30 cellular contexts compared by ENCODE assay signal in the genomic region with DNA sequence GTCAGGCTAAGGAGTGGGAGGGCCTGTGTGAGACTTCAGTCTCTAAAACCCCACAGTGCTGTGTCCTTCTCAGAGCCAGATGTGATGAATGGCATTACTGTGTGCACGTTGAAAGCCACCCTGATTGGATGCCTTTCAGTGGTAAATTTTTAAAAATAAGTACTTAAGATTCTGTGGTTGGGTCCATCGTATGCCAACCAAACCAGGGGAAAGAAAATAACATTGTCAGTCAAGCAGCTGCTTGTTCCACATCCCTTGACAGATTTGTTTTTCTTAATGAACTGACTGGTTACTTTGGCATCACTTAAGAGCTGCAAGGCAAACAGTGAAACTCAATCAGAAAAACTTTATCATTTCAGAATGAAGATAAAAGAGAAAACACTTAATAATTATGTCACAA.
"Had no signal": no experiment of that assay in that cellular context is flagged by ENCODE, and none has a peak within 500 bp of the region (broad histone marks: within the 10 kb centered on the region; RNA-seq: fewer than 3 reads in every experiment).

No MANE protein-coding gene starts in this region.

- H3K9me3 ChIP-seq: body of pancreas, colonic mucosa, esophagus squamous epithelium, gastroesophageal sphincter had no signal

- H3K27ac Mint-ChIP-seq: activated CD8-positive, alpha-beta T cell treated with anti-CD3 and anti-CD28 coated beads for 36 hours; activated naive CD8-positive, alpha-beta T cell; activated T-helper 17 cell treated with anti-CD3 and anti-CD28 coated beads, Interleukin-2, amount 50 U/mL, for 72 hours; effector memory CD8-positive, alpha-beta T cell; WTC11 had no signal

- H3K9me3 Mint-ChIP-seq: activated CD8-positive, alpha-beta T cell treated with anti-CD3 and anti-CD28 coated beads for 36 hours; activated T-helper 17 cell treated with anti-CD3 and anti-CD28 coated beads, Interleukin-2, amount 50 U/mL, for 72 hours; WTC11 had no signal

- ATAC-seq: activated CD8-positive, alpha-beta T cell treated with anti-CD3 and anti-CD28 coated beads for 36 hours; activated T-cell treated with anti-CD3 and anti-CD28 coated beads, Interleukin-2, amount 50 U/mL, for 4 hours; activated T-helper 17 cell treated with anti-CD3 and anti-CD28 coated beads, Interleukin-2, amount 50 U/mL, for 72 hours; body of pancreas; effector memory CD8-positive, alpha-beta T cell; gastroesophageal sphincter; WTC11 had no signal

- DNase-seq: activated CD4-positive, alpha-beta T cell treated with anti-CD3 and anti-CD28 coated beads for 1 hour; activated CD4-positive, alpha-beta T cell treated with anti-CD3 and anti-CD28 coated beads for 4 hours; activated CD4-positive, alpha-beta T cell treated with anti-CD3 and anti-CD28 coated beads, Interleukin-2, amount 50 U/mL, for 1 hour; activated CD4-positive, alpha-beta T cell treated with anti-CD3 and anti-CD28 coated beads, Interleukin-2, amount 50 U/mL, for 48 hours; activated CD8-positive, alpha-beta memory T cell treated with anti-CD3 and anti-CD28 coated beads for 24 hours; activated CD8-positive, alpha-beta T cell treated with anti-CD3 and anti-CD28 coated beads for 36 hours; activated effector memory CD4-positive, alpha-beta T cell treated with Interleukin-2 at 50 U/mL for 16 hours; activated gamma-delta T cell treated with Interleukin-2 at 50 U/mL for 16 hours; activated naive CD4-positive, alpha-beta T cell treated with anti-CD3 and anti-CD28 coated beads, Interleukin-2, amount 50 U/mL, for 16 hours; activated naive CD4-positive, alpha-beta T cell treated with Interleukin-2 at 50 U/mL for 16 hours; activated T-cell treated with anti-CD3 and anti-CD28 coated beads, Interleukin-2, amount 50 U/mL, for 4 hours; amniotic stem cell; anterior cingulate cortex; body of pancreas; central memory CD4-positive, alpha-beta T cell; cerebellar nuclear complex; colonic mucosa; dermis blood vessel endothelial cell; effector CD4-positive, alpha-beta T cell; effector memory CD8-positive, alpha-beta T cell; esophagus squamous epithelium; foreskin melanocyte; T-helper 2 cell had no signal

- H3K36me3 ChIP-seq: cardiac muscle cell, colonic mucosa, esophagus squamous epithelium, gastroesophageal sphincter had no signal

- H3K36me3 Mint-ChIP-seq: activated naive CD8-positive, alpha-beta T cell; WTC11 had no signal

- H3K4me1 Mint-ChIP-seq: activated T-helper 17 cell treated with anti-CD3 and anti-CD28 coated beads, Interleukin-2, amount 50 U/mL, for 72 hours had no signal

- H3K4me3 Mint-ChIP-seq: activated CD8-positive, alpha-beta T cell treated with anti-CD3 and anti-CD28 coated beads for 36 hours; activated naive CD8-positive, alpha-beta T cell; activated T-cell treated with anti-CD3 and anti-CD28 coated beads, Interleukin-2, amount 50 U/mL, for 4 hours; activated T-helper 17 cell treated with anti-CD3 and anti-CD28 coated beads, Interleukin-2, amount 50 U/mL, for 72 hours; effector memory CD8-positive, alpha-beta T cell; WTC11 had no signal

- H3K4me1 ChIP-seq: body of pancreas, colonic mucosa, esophagus squamous epithelium had no signal

- H3K27me3 ChIP-seq: body of pancreas, cardiac muscle cell, colonic mucosa, esophagus squamous epithelium, gastroesophageal sphincter had no signal

- H3K4me3 ChIP-seq: body of pancreas, cardiac muscle cell, colonic mucosa, esophagus squamous epithelium, gastroesophageal sphincter had no signal

- H3K27me3 Mint-ChIP-seq: activated CD8-positive, alpha-beta T cell treated with anti-CD3 and anti-CD28 coated beads for 36 hours; activated naive CD8-positive, alpha-beta T cell; activated T-helper 17 cell treated with anti-CD3 and anti-CD28 coated beads, Interleukin-2, amount 50 U/mL, for 72 hours; effector memory CD8-positive, alpha-beta T cell had no signal

- H3K27ac ChIP-seq: body of pancreas, cardiac muscle cell, colonic mucosa, epithelial cell of prostate, esophagus squamous epithelium, gastroesophageal sphincter, VCaP had no signal
